Comparison of ENCODE assay signal across 8 cellular contexts in the genomic region with DNA sequence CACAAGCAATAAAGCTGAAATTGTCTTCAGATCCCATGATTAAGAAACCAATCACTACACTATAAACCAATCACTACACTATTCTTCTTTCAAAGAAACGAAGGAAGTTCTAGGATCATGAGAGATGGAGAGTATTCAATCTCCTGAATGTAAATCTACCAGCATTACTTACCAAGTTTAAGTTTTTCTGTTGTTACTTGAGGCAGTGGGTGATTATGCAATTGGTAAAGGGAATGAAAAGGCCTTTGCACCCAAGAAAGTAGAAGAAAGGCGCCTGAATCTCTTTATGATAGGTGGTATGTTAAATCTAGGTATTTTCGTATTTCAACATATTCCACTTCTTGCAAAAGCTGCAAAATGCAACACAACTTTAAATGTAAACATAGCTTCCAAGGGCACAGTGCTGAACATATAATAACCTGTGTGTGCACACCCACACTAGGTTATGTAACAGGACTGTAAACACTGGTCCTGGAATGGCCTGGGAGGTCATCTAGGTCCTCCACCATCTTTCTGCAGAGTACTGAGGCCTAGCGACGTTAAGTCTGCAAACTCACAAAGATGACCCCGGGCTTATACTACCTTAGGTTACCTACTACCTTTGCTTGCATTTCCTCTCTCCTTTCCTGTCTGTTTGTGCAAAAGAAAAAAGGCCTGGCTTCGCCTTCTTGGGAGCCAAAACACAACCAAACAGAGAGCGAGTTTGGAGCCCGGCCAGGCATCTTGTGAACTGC. TPM values are rescaled to one million over a fixed set of nuclear protein-coding genes. Genes with fewer than 3 reads are reported as not detected.
A peak's percentile ranks its signal among the peaks of the same experiment; 100 is the strongest.
DNase-seq lines count a peak whose midpoint lies in the region; ATAC-seq, FAIRE-seq and TF ChIP-seq lines count a peak whose summit lies in the region.

No MANE protein-coding gene starts in this region.

- no peak for TF ChIP-seq RAD21 in K562 (CRISPR knock-in tag; conservative IDR thresholded peaks at IDR 0.05 in 1 of 2, IDR thresholded peaks at IDR 0.05 in 1 of 2)

- CTCF ChIA-PET in K562 (lab: Yijun Ruan, JAX; ENCODE audit: low intra/inter-chr PET ratio), result interaction anchor here (0.6 kb wide), 1 partner anchor 48 kb away, joined by 3 read pairs; no protein-coding TSS in a partner anchor

- H3K36me3 Mint-ChIP-seq in stimulated activated naive CD8-positive, alpha-beta T cell treated with anti-CD3 and anti-CD28 coated beads, Interleukin-15, Interleukin-2, amounts not matched to agents 100 ng/mL and 50 ng/mL, for 24 hours (ENCODE audit: low read depth), result no peaks in the 10 kb centered on the region

- H3K36me3 ChIP-seq in K562 (ENCODE audit: control insufficient read depth, insufficient read depth, low read length) (peaks cover 7% of the 10 kb centered on the region; the same call in 2 of the 3 replicates), thyroid gland (no peaks in the 10 kb centered on the region)

- H3K9me3 ChIP-seq in K562 (replicated peaks; ENCODE audit: control insufficient read depth, insufficient read depth, low read depth, low read length) (no peaks in the 10 kb centered on the region), thyroid gland (no peaks in the 10 kb centered on the region)

- peak overlapping the region; percentile 81 for H3K4me2 ChIP-seq in K562 (ENCODE audit: insufficient read depth, low read length)

- ATAC-seq in stimulated activated naive CD8-positive, alpha-beta T cell treated with anti-CD3 and anti-CD28 coated beads, Interleukin-15, Interleukin-2, amounts not matched to agents 100 U/mL and 50 U/mL, for 24 hours, result no peak
- ATAC-seq in K562 (no peak), left lobe of liver (peak; percentile 46), HG02759 (IDR thresholded peaks at IDR 0.05; ENCODE audit: unreplicated experiment) (no peak)

- no peaks in the 10 kb centered on the region for H3K27me3 Mint-ChIP-seq in stimulated activated naive CD8-positive, alpha-beta T cell treated with anti-CD3 and anti-CD28 coated beads, Interleukin-15, Interleukin-2, amounts not matched to agents 100 ng/mL and 50 ng/mL, for 24 hours

- no peak for DNase-seq in stimulated activated naive CD8-positive, alpha-beta T cell treated with anti-CD3 and anti-CD28 coated beads, Interleukin-15, Interleukin-2, amounts not matched to agents 100 U/mL and 50 U/mL, for 24 hours
- peak in 1 of 4 experiments; percentile 55 for DNase-seq in K562 (ENCODE audit: extremely low read depth in 1 of 4, low spot score in 3 of 4)
- no peak for DNase-seq in left lobe of liver (ENCODE audit: low spot score)
- DNase-seq in thyroid gland, result no peak
- DNase-seq in hippocampal formation (lab: John Stamatoyannopoulos, UW), result no peak
- DNase-seq in MV-4-11 (lab: John Stamatoyannopoulos, UW), result no peak

- peak overlapping the region; percentile 84 for H3K4me3 ChIP-seq in K562
- peak overlapping the region; percentile 49 to 88 (median 87) for H3K4me3 ChIP-seq in thyroid gland (replicated peaks in 1 of 3)

- POLR2A ChIA-PET in K562 (lab: Yijun Ruan, JAX), result interaction anchor here (1.2 to 1.7 kb wide), 2 partner anchors 161 to 194 kb away, joined by 3 to 4 read pairs; no protein-coding TSS in a partner anchor

- peaks cover 47% of the 10 kb centered on the region for H3K4me1 Mint-ChIP-seq in stimulated activated naive CD8-positive, alpha-beta T cell treated with anti-CD3 and anti-CD28 coated beads, Interleukin-15, Interleukin-2, amounts not matched to agents 100 ng/mL and 50 ng/mL, for 24 hours (ENCODE audit: low read depth)

- TF ChIP-seq CTCF in K562 (IDR thresholded peaks at IDR 0.05 in 2 of 3, conservative IDR thresholded peaks at IDR 0.05 in 1 of 3; ENCODE audit: insufficient read depth in 2 of 3, low read depth in 1 of 3, low read length in 3 of 3) (no peak), thyroid gland (IDR thresholded peaks at IDR 0.05) (no peak)

- H3K4me1 ChIP-seq in K562 (replicated peaks in 1 of 2; ENCODE audit: control insufficient read depth in 2 of 2, insufficient read depth in 2 of 2, low read length in 2 of 2) (peaks cover 16 to 19% of the 10 kb centered on the region in 2 experiments; a peak in 4 of 5 replicates), thyroid gland (peaks cover 7 to 10% of the 10 kb centered on the region in 2 donors)

- H2AFZ ChIP-seq in K562 (ENCODE audit: low read depth, low read length), result peak overlapping the region; percentile 96

- no peak for FAIRE-seq in K562 (lab: Jason Lieb, UNC)

- WGBS in K562 (ENCODE audit: insufficient coverage, low coverage, missing lambda C conversion rate), result 27% methylated on average over 9 of the region's 9 CpGs
- WGBS in thyroid gland, 2 donors, result 48 to 49% methylated on average over 9 of the region's 9 CpGs

- no peak for TF ChIP-seq POLR2A in K562 (conservative IDR thresholded peaks at IDR 0.05)
- TF ChIP-seq POLR2A in thyroid gland (IDR thresholded peaks at IDR 0.05), result no peak

- no peaks in the 10 kb centered on the region for H3K9me1 ChIP-seq in K562 (ENCODE audit: control insufficient read depth, insufficient read depth, low read length)

- H3K27ac ChIP-seq in K562 (ENCODE audit: extremely low read depth, low read depth, low read length) (peak overlapping the region; percentile 77), thyroid gland (peak overlapping the region; percentile 88 to 96 (median 94))

- H3K27me3 ChIP-seq in K562 (ENCODE audit: control insufficient read depth in 2 of 2, insufficient read depth in 2 of 2, low read length in 2 of 2) (no peaks in the 10 kb centered on the region), thyroid gland (no peaks in the 10 kb centered on the region)

- H3K79me2 ChIP-seq in K562 (ENCODE audit: control insufficient read depth, insufficient read depth, low read length), result peaks cover 40% of the 10 kb centered on the region

- intact Hi-C loops in K562 (cut with micrococcal nuclease), result loop anchor here (1.0 kb wide), 1 partner anchor 203 kb away; no protein-coding TSS in a partner anchor
- intact Hi-C loops in thyroid gland (cut with DNase I), result no loop called here

- H3K4me3 Mint-ChIP-seq in stimulated activated naive CD8-positive, alpha-beta T cell treated with anti-CD3 and anti-CD28 coated beads, Interleukin-15, Interleukin-2, amounts not matched to agents 100 ng/mL and 50 ng/mL, for 24 hours, result peak overlapping the region; percentile 92

- H4K20me1 ChIP-seq in K562 (replicated peaks; ENCODE audit: control insufficient read depth, insufficient read depth, low read length), result peaks cover 6% of the 10 kb centered on the region; the same call in 1 of the 2 replicates

- BruUV-seq in K562 (replicated peaks; lab: Mats Ljungman, UMichigan), result TSS peak; percentile 97

- H3K9ac ChIP-seq in K562 (ENCODE audit: insufficient read depth in 1 of 2, low read depth in 2 of 2, low read length in 2 of 2), result peak overlapping the region; percentile 71 to 91

- in situ Hi-C loops in K562 (cut with MboI), result no loop called here

- TF ChIP-seq EP300 in K562 (IDR thresholded peaks at IDR 0.05; ENCODE audit: low read length), result peak; percentile 12; the same call in 1 of the 2 replicates

- H3K9me3 Mint-ChIP-seq in stimulated activated naive CD8-positive, alpha-beta T cell treated with anti-CD3 and anti-CD28 coated beads, Interleukin-15, Interleukin-2, amounts not matched to agents 100 ng/mL and 50 ng/mL, for 24 hours, result no peaks in the 10 kb centered on the region

- H3K27ac Mint-ChIP-seq in stimulated activated naive CD8-positive, alpha-beta T cell treated with anti-CD3 and anti-CD28 coated beads, Interleukin-15, Interleukin-2, amounts not matched to agents 100 ng/mL and 50 ng/mL, for 24 hours, result peak overlapping the region; percentile 94

TF ChIP-seq in K562, 482 proteins besides CTCF, POLR2A, EP300 and RAD21 (continues in another document):
- TF ChIP-seq, protein P1, sequence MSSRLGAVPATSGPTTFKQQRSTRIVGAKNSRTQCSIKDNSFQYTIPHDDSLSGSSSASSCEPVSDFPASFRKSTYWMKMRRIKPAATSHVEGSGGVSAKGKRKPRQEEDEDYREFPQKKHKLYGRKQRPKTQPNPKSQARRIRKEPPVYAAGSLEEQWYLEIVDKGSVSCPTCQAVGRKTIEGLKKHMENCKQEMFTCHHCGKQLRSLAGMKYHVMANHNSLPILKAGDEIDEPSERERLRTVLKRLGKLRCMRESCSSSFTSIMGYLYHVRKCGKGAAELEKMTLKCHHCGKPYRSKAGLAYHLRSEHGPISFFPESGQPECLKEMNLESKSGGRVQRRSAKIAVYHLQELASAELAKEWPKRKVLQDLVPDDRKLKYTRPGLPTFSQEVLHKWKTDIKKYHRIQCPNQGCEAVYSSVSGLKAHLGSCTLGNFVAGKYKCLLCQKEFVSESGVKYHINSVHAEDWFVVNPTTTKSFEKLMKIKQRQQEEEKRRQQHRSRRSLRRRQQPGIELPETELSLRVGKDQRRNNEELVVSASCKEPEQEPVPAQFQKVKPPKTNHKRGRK (tag; IDR thresholded peaks at IDR 0.05), result no peak
- TF ChIP-seq ZBTB1 (CRISPR knock-in tag; IDR thresholded peaks at IDR 0.05; ENCODE audit: borderline replicate concordance, low read depth) (no peak), NBN (IDR thresholded peaks at IDR 0.05; ENCODE audit: low read depth) (no peak), SMAD2 (IDR thresholded peaks at IDR 0.05; ENCODE audit: low read depth, low read length) (no peak)

RNA-seq across cellular contexts. Expression of a gene that starts 1.1 kb away (rescaled TPM):
- total RNA-seq in K562 (2011; cell fraction: chromatin; rRNA removed; ENCODE audit: low replicate concordance), result 118 and 292 TPM in 2 replicates
- 62.5 and 85.8 TPM in 2 replicates for total RNA-seq in K562 (2011; cell fraction: nucleolus; rRNA removed)
- 147 and 243 TPM in 2 replicates for total RNA-seq in K562 (2011; cell fraction: nucleoplasm; rRNA removed)
- total RNA-seq in K562 (2014; rRNA removed) (191 and 213 TPM in 2 replicates), K562 (2014; rRNA removed; fragmentation: Illumina TruSeq; extraction: Trizol) (317 and 372 TPM in 2 replicates), K562 (2015; rRNA removed; fragmentation: Illumina TruSeq; extraction: Trizol) (188 TPM in 2 replicates), K562 (2021) (216 and 222 TPM in 2 replicates), left lobe of liver (108 TPM), thyroid gland (10 to 100 TPM; 39.2 to 84.7 (median 64.0) TPM)
- polyA plus RNA-seq in K562 (2011; rRNA removed) (257 and 285 TPM in 2 replicates), K562 (2014; fragmentation: Illumina TruSeq; extraction: Trizol) (219 and 241 TPM in 2 replicates), K562 (2014; fragmentation: Nextera tagmentation; extraction: Ambion mirVana) (100 to 1,000 TPM; 182 to 189 TPM), K562 (2014; rRNA removed) (201 and 213 TPM in 2 replicates)
- polyA plus RNA-seq in K562 (2011; cell fraction: cytosol; rRNA removed), result 51.3 and 125 TPM in 2 replicates
- 78.0 and 133 TPM in 2 replicates for polyA plus RNA-seq in K562 (2011; cell fraction: nucleus; rRNA removed)
- 78.7 and 150 TPM in 2 replicates for polyA plus RNA-seq in K562 (2012)
- 278 and 307 TPM in 2 replicates for polyA minus RNA-seq in K562 (2011; rRNA and poly(A)+ RNA removed)
- 95.7 and 265 TPM in 2 replicates for polyA minus RNA-seq in K562 (2011; cell fraction: cytosol; rRNA and poly(A)+ RNA removed)
- 63.4 and 136 TPM in 2 replicates for polyA minus RNA-seq in K562 (2011; cell fraction: nucleus; rRNA and poly(A)+ RNA removed)
